Comparison of ENCODE assay signal across 1 cellular context in genomic region chr2:41152318-41152717, GRCh38.
TF ChIP-seq lines count a peak whose summit lies in the region.

No MANE protein-coding gene starts in this region.

TF ChIP-seq in endothelial cell of umbilical vein, 7 proteins besides CTCF, POLR2A, EP300 and RAD21 (continued from another document):
- TF ChIP-seq FOS (IDR thresholded peaks at IDR 0.05; ENCODE audit: borderline replicate concordance, insufficient read depth, low read length): no peak
- no peak for TF ChIP-seq GATA2 (IDR thresholded peaks at IDR 0.05; ENCODE audit: insufficient read depth, insufficient read length, low read depth, low read length)
- TF ChIP-seq EZH2 (IDR thresholded peaks at IDR 0.05; ENCODE audit: borderline replicate concordance, low read depth, low read length, severe bottlenecking): no peak
